In genomic region chr12:49621651-49622500, GRCh38 we compare ENCODE assay signal across 1 cellular context.
TF ChIP-seq lines count a peak whose summit lies in the region.

No MANE protein-coding gene starts in this region.

TF ChIP-seq in HCT116, 20 proteins besides CTCF, POLR2A, EP300 and RAD21 (continued from another document):
- TF ChIP-seq TCF7L2 (IDR thresholded peaks at IDR 0.05; ENCODE audit: borderline replicate concordance, extremely low read depth, insufficient read depth, insufficient read length), result no peak
- no peak for TF ChIP-seq ZFX (IDR thresholded peaks at IDR 0.05)
- no peak for TF ChIP-seq ELF1 (IDR thresholded peaks at IDR 0.05; ENCODE audit: borderline replicate concordance, low read depth)
- TF ChIP-seq EZH2phosphoT487 (IDR thresholded peaks at IDR 0.05; ENCODE audit: borderline replicate concordance), result no peak
- TF ChIP-seq CEBPB (IDR thresholded peaks at IDR 0.05; ENCODE audit: low read depth), result no peak
- TF ChIP-seq ATF3 (IDR thresholded peaks at IDR 0.05), result no peak
